In genomic region chr6:12012231-12012565, GRCh38 we compare ENCODE assay signal across 8 cellular contexts. TPM values are rescaled to one million over a fixed set of nuclear protein-coding genes. Genes with fewer than 3 reads are reported as not detected.
A peak's percentile ranks its signal among the peaks of the same experiment; 100 is the strongest.
DNase-seq lines count a peak whose midpoint lies in the region; ATAC-seq and TF ChIP-seq lines count a peak whose summit lies in the region.

Gene HIVEP1 (plus strand): TSS chr6:12012312. CDS start chr6:12015629, 3,317 bp downstream.

- peak within 1 kb of the TSS; percentile 66 for H3K4me3 ChIP-seq in GM12875 (ENCODE audit: low read depth, low read length)
- peak within 1 kb of the TSS; percentile 82 to 94 for H3K4me3 ChIP-seq in neutrophil (ENCODE audit: low read depth in 1 of 2, low read length in 1 of 2)

- DNase-seq in activated T-cell treated with anti-CD3 and anti-CD28 coated beads, Interleukin-2, amount 50 U/mL, for 4 hours: no peak
- peak; percentile 43 for DNase-seq in globus pallidus (ENCODE audit: low spot score)
- DNase-seq in activated gamma-delta T cell treated with Interleukin-2 at 50 U/mL for 16 hours: no peak

- H3K27ac ChIP-seq in neutrophil: peak within 1 kb of the TSS; percentile 98

- peaks cover 30 to 32% of the 10 kb centered on the region in 2 experiments for H3K4me1 ChIP-seq in neutrophil (ENCODE audit: control insufficient read depth in 1 of 2, insufficient read depth in 1 of 2, low read depth in 1 of 2, low read length in 1 of 2)

- no peaks in the 10 kb centered on the region for H3K9me3 ChIP-seq in neutrophil

- peaks cover 58% of the 10 kb centered on the region for H3K4me1 Mint-ChIP-seq in activated T-cell treated with anti-CD3 and anti-CD28 coated beads, Interleukin-2, amount 50 U/mL, for 4 hours (ENCODE audit: low read depth)

- H3K27me3 ChIP-seq in neutrophil: no peaks in the 10 kb centered on the region

- H3K36me3 Mint-ChIP-seq in activated T-cell treated with anti-CD3 and anti-CD28 coated beads, Interleukin-2, amount 50 U/mL, for 4 hours (ENCODE audit: insufficient read depth): peaks cover 18% of the 10 kb centered on the region

- no peaks in the 10 kb centered on the region for H3K27me3 Mint-ChIP-seq in activated T-cell treated with anti-CD3 and anti-CD28 coated beads, Interleukin-2, amount 50 U/mL, for 4 hours (ENCODE audit: low read depth)

- peaks cover 5% of the 10 kb centered on the region for H3K9me3 Mint-ChIP-seq in activated T-cell treated with anti-CD3 and anti-CD28 coated beads, Interleukin-2, amount 50 U/mL, for 4 hours

- ATAC-seq in HG03521 (IDR thresholded peaks at IDR 0.05; ENCODE audit: unreplicated experiment) (peak; percentile 2), GM19467 (IDR thresholded peaks at IDR 0.05; ENCODE audit: unreplicated experiment) (no peak), GM18502 (IDR thresholded peaks at IDR 0.05; ENCODE audit: poor library complexity, unreplicated experiment) (no peak)
- ATAC-seq in activated T-cell treated with anti-CD3 and anti-CD28 coated beads, Interleukin-2, amount 50 U/mL, for 4 hours: peak; percentile 1

- H3K36me3 ChIP-seq in neutrophil: peaks cover 16% of the 10 kb centered on the region

- no peak for TF ChIP-seq CTCF in GM12875 (IDR thresholded peaks at IDR 0.05; ENCODE audit: borderline replicate concordance, insufficient read depth, low read depth, low read length)
- TF ChIP-seq CTCF in neutrophil (IDR thresholded peaks at IDR 0.05): no peak

- peak within 1 kb of the TSS; percentile 94 for H3K4me3 Mint-ChIP-seq in activated T-cell treated with anti-CD3 and anti-CD28 coated beads, Interleukin-2, amount 50 U/mL, for 4 hours

RNA-seq across cellular contexts. Expression of gene HIVEP1, which starts in this region (rescaled TPM):
- 10 to 100 TPM; 24.2 to 26.1 (median 25.8) TPM for total RNA-seq in activated T-cell treated with anti-CD3 and anti-CD28 coated beads, Interleukin-2, amount 50 U/mL, for 4 hours

Comparison
In these comparisons a context has a peak if more than half of its experiments do, and no peak if none do; other contexts are left out.
1. ATAC-seq: peak in HG03521 (single experiment) and activated T-cell treated with anti-CD3 and anti-CD28 coated beads, Interleukin-2, amount 50 U/mL, for 4 hours (2 of 2); none in GM19467 (single experiment) and GM18502 (single experiment).